ENCODE assay signal across 17 cellular contexts in the genomic region with DNA sequence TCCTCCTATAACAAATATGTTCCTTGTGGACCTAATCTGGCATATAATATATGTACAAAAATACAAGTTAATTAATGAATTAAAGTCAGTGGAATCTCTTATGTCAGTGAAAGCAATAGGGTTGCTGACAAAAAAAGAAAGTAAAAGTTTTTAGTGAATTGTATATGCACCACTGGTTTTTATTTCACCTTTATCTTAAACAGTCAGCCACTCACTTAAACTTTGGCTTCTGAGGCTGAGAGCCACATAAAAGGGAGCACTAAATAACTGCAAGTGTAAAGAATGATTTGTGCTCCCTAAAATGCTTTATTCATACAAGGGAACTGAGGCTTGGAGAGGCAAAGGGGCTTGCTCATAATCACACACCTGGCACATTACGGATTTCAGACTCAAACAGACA. TPM values are rescaled to one million over a fixed set of nuclear protein-coding genes. Genes with fewer than 3 reads are reported as not detected.
"Had no signal": no experiment of that assay in that cellular context is flagged by ENCODE, and none has a peak within 500 bp of the region (broad histone marks: within the 10 kb centered on the region; RNA-seq: fewer than 3 reads in every experiment).

No MANE protein-coding gene starts in this region.

- H3K27me3 Mint-ChIP-seq: activated naive CD8-positive, alpha-beta T cell had no signal

- H3K4me1 ChIP-seq: testis, upper lobe of right lung had no signal

- H3K9me3 Mint-ChIP-seq: activated T-cell treated with anti-CD3 and anti-CD28 coated beads, Interleukin-2, amount 50 U/mL, for 4 hours had no signal

- ATAC-seq: activated T-cell treated with anti-CD3 and anti-CD28 coated beads, Interleukin-2, amount 50 U/mL, for 4 hours; left cardiac atrium; naive thymus-derived CD4-positive, alpha-beta T cell; upper lobe of right lung had no signal

- H3K36me3 Mint-ChIP-seq: activated naive CD8-positive, alpha-beta T cell; naive thymus-derived CD4-positive, alpha-beta T cell had no signal

- H3K27ac Mint-ChIP-seq: activated naive CD8-positive, alpha-beta T cell had no signal

- H3K36me3 ChIP-seq: neutrophil, upper lobe of right lung had no signal

- H3K27ac ChIP-seq: neutrophil, testis, upper lobe of right lung had no signal

- H3K4me3 ChIP-seq: dorsolateral prefrontal cortex, lung, testis, upper lobe of right lung had no signal

- H3K27me3 ChIP-seq: dorsolateral prefrontal cortex, neutrophil, testis, upper lobe of right lung had no signal

- H3K9me3 ChIP-seq: neutrophil, testis, upper lobe of right lung had no signal

- FAIRE-seq: small intestine had no signal

- H3K4me3 Mint-ChIP-seq: activated naive CD8-positive, alpha-beta T cell; activated T-cell treated with anti-CD3 and anti-CD28 coated beads, Interleukin-2, amount 50 U/mL, for 4 hours; naive thymus-derived CD4-positive, alpha-beta T cell had no signal

- DNase-seq: activated CD4-positive, alpha-beta T cell treated with anti-CD3 and anti-CD28 coated beads, Interleukin-2, amount 50 U/mL, for 4 hours; activated effector memory CD4-positive, alpha-beta T cell treated with anti-CD3 and anti-CD28 coated beads, Interleukin-2, amount 50 U/mL, for 16 hours; activated T-cell treated with anti-CD3 and anti-CD28 coated beads, Interleukin-2, amount 50 U/mL, for 4 hours; anterior cingulate cortex; cerebellar nuclear complex; dorsolateral prefrontal cortex; left cardiac atrium; naive thymus-derived CD4-positive, alpha-beta T cell; posterior cingulate gyrus; small intestine; stimulated activated naive CD4-positive, alpha-beta T cell; testis; upper lobe of right lung had no signal

RNA-seq across cellular contexts. Expression of a gene that starts 9.9 kb away (rescaled TPM):
- total RNA-seq: T-helper 2 cell treated with Interferon-gamma antibody and Interleukin-4, amounts not matched to agents 100 ng/mL and 5 ng/mL, for 36 hours had no signal
